In genomic region chr10:123402656-123403055, GRCh38 we compare ENCODE assay signal across 11 cellular contexts.
DNase-seq lines count a peak whose midpoint lies in the region; ATAC-seq and TF ChIP-seq lines count a peak whose summit lies in the region.
"Had no signal": no experiment of that assay in that cellular context is flagged by ENCODE, and none has a peak within 500 bp of the region (broad histone marks: within the 10 kb centered on the region; RNA-seq: fewer than 3 reads in every experiment).

No MANE protein-coding gene starts in this region.

- H3K4me3 ChIP-seq in body of pancreas = no peak overlapping the region
- H3K4me3 ChIP-seq: HAP-1 had no signal

- 50 to 69% methylated on average over 5 of the region's 5 CpGs for WGBS in body of pancreas, 2 donors

- TF ChIP-seq CTCF in body of pancreas (IDR thresholded peaks at IDR 0.05) = no peak

- no peaks in the 10 kb centered on the region for H3K36me3 ChIP-seq in body of pancreas (replicated peaks in 1 of 2; ENCODE audit: insufficient read depth in 1 of 2, low read depth in 2 of 2)
- H3K36me3 ChIP-seq: HAP-1, neutrophil had no signal

- intact Hi-C loops in body of pancreas (cut with DNase I) = no loop called here

- H3K36me3 Mint-ChIP-seq in activated naive CD4-positive, alpha-beta T cell treated with anti-CD3 and anti-CD28 coated beads, Interleukin-2, amount 50 U/mL, for 72 hours = peaks cover 6 to 10% of the 10 kb centered on the region in 2 donors

- peaks cover 7 to 12% of the 10 kb centered on the region in 2 donors for H3K9me3 Mint-ChIP-seq in activated naive CD4-positive, alpha-beta T cell treated with anti-CD3 and anti-CD28 coated beads, Interleukin-2, amount 50 U/mL, for 72 hours

- H3K4me1 ChIP-seq in body of pancreas = no peaks in the 10 kb centered on the region
- H3K4me1 ChIP-seq: HAP-1 had no signal

- no peaks in the 10 kb centered on the region for H3K27me3 ChIP-seq in body of pancreas

- H3K27ac ChIP-seq in body of pancreas = no peak overlapping the region
- H3K27ac ChIP-seq: neutrophil had no signal

- no peaks in the 10 kb centered on the region for H3K9me3 ChIP-seq in body of pancreas
- H3K9me3 ChIP-seq: neutrophil had no signal

- no peak for TF ChIP-seq POLR2A in body of pancreas (IDR thresholded peaks at IDR 0.05)

- DNase-seq in GF-D8 (lab: John Stamatoyannopoulos, UW) = peak; percentile 49
- peak; percentile 90 for DNase-seq in NOMO-1 treated with dmso at 0.1 percent for 144 hours (lab: John Stamatoyannopoulos, UW; ENCODE audit: unreplicated experiment)
- DNase-seq in COLO668 (lab: John Stamatoyannopoulos, UW; ENCODE audit: unreplicated experiment) = no peak
- DNase-seq in body of pancreas = no peak
- DNase-seq in activated naive CD4-positive, alpha-beta T cell treated with anti-CD3 and anti-CD28 coated beads, Interleukin-2, amount 50 U/mL, for 72 hours (ENCODE audit: low spot score in 2 of 2) = no peak
- DNase-seq in NCI-H526 (lab: John Stamatoyannopoulos, UW) = no peak
- DNase-seq: NCI-H446 treated with DMSO at 0.1 percent for 48 hours had no signal

- H3K27ac Mint-ChIP-seq in activated naive CD4-positive, alpha-beta T cell treated with anti-CD3 and anti-CD28 coated beads, Interleukin-2, amount 50 U/mL, for 72 hours = no peak overlapping the region

- ATAC-seq in GM19397 (IDR thresholded peaks at IDR 0.05; ENCODE audit: unreplicated experiment) = peak; percentile 59
- ATAC-seq in HG03039 (IDR thresholded peaks at IDR 0.05; ENCODE audit: unreplicated experiment) = peak; percentile 69
- ATAC-seq in body of pancreas = no peak
- no peak for ATAC-seq in activated naive CD4-positive, alpha-beta T cell treated with anti-CD3 and anti-CD28 coated beads, Interleukin-2, amount 50 U/mL, for 72 hours

Comparison
In these comparisons a context has a peak if more than half of its experiments do, and no peak if none do; other contexts are left out.
1. DNase-seq: peak in GF-D8 (single experiment) and NOMO-1 treated with dmso at 0.1 percent for 144 hours (single experiment); none in COLO668 (single experiment), body of pancreas (0 of 4), activated naive CD4-positive, alpha-beta T cell treated with anti-CD3 and anti-CD28 coated beads, Interleukin-2, amount 50 U/mL, for 72 hours (0 of 2) and NCI-H526 (0 of 2).
2. ATAC-seq: peak in GM19397 (single experiment) and HG03039 (single experiment); none in body of pancreas (single experiment) and activated naive CD4-positive, alpha-beta T cell treated with anti-CD3 and anti-CD28 coated beads, Interleukin-2, amount 50 U/mL, for 72 hours (0 of 2).